1 cellular context compared by ENCODE assay signal in the genomic region with DNA sequence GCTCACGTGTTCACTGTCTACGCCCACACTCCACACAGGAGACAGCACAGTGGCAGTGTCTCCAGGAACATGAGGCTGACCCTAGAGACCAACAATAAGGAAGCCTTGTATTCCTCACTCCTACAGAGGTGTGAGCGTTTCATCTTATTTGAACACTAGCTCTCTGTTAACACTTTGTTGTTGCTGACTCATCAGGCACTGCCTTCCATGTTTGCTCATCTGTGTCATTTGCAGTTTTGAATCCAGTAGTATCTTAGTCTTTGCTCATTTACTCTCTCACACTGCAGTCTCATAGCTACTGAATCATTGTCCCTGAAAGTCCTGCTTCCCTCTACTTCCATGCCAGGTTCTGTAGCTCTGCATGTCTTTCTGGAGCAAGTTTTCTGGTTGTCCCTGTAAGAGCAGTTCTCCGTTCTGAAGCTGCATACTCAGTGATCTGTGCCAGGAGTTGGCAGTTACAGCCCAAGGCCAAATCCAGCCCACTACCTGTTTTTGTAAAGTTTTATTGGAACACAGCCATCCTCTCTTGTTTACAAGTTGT.
TF ChIP-seq lines count a peak whose summit lies in the region.

No MANE protein-coding gene starts in this region.

TF ChIP-seq in HepG2, 621 proteins besides CTCF, POLR2A, EP300 and RAD21 (continued from another document and continues in another):
- TF ChIP-seq, protein P1, sequence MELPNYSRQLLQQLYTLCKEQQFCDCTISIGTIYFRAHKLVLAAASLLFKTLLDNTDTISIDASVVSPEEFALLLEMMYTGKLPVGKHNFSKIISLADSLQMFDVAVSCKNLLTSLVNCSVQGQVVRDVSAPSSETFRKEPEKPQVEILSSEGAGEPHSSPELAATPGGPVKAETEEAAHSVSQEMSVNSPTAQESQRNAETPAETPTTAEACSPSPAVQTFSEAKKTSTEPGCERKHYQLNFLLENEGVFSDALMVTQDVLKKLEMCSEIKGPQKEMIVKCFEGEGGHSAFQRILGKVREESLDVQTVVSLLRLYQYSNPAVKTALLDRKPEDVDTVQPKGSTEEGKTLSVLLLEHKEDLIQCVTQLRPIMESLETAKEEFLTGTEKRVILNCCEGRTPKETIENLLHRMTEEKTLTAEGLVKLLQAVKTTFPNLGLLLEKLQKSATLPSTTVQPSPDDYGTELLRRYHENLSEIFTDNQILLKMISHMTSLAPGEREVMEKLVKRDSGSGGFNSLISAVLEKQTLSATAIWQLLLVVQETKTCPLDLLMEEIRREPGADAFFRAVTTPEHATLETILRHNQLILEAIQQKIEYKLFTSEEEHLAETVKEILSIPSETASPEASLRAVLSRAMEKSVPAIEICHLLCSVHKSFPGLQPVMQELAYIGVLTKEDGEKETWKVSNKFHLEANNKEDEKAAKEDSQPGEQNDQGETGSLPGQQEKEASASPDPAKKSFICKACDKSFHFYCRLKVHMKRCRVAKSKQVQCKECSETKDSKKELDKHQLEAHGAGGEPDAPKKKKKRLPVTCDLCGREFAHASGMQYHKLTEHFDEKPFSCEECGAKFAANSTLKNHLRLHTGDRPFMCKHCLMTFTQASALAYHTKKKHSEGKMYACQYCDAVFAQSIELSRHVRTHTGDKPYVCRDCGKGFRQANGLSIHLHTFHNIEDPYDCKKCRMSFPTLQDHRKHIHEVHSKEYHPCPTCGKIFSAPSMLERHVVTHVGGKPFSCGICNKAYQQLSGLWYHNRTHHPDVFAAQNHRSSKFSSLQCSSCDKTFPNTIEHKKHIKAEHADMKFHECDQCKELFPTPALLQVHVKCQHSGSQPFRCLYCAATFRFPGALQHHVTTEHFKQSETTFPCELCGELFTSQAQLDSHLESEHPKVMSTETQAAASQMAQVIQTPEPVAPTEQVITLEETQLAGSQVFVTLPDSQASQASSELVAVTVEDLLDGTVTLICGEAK (IDR thresholded peaks at IDR 0.05) = peak; percentile 37; the same call in 1 of the 2 replicates
- TF ChIP-seq, protein P1 (CRISPR knock-in tag; IDR thresholded peaks at IDR 0.05) = peak; percentile 97
- no peak for TF ChIP-seq ZNF674 (CRISPR knock-in tag; IDR thresholded peaks at IDR 0.05; ENCODE audit: low read depth)
- no peak for TF ChIP-seq RXRA (CRISPR knock-in tag; IDR thresholded peaks at IDR 0.05)
- TF ChIP-seq HNF4G (IDR thresholded peaks at IDR 0.05; ENCODE audit: borderline replicate concordance, low read depth, low read length) = no peak
- no peak for TF ChIP-seq HNF4G (CRISPR knock-in tag; IDR thresholded peaks at IDR 0.05; ENCODE audit: borderline replicate concordance, low read depth)
- TF ChIP-seq ZNF510 (CRISPR knock-in tag; IDR thresholded peaks at IDR 0.05; ENCODE audit: low read depth) = no peak
- TF ChIP-seq, protein P2, sequence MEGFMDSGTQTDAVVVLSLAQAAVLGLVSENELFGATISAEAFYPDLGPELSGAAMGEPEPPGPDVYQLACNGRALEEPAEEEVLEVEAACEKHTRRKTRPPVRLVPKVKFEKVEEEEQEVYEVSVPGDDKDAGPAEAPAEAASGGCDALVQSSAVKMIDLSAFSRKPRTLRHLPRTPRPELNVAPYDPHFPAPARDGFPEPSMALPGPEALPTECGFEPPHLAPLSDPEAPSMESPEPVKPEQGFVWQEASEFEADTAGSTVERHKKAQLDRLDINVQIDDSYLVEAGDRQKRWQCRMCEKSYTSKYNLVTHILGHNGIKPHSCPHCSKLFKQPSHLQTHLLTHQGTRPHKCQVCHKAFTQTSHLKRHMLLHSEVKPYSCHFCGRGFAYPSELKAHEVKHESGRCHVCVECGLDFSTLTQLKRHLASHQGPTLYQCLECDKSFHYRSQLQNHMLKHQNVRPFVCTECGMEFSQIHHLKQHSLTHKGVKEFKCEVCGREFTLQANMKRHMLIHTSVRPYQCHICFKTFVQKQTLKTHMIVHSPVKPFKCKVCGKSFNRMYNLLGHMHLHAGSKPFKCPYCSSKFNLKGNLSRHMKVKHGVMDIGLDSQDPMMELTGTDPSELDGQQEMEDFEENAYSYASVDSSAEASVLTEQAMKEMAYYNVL (CRISPR knock-in tag; IDR thresholded peaks at IDR 0.05; ENCODE audit: borderline replicate concordance) = no peak
- peak; percentile 83 to 85 for TF ChIP-seq MAFK (conservative IDR thresholded peaks at IDR 0.05 in 1 of 2, IDR thresholded peaks at IDR 0.05 in 1 of 2; ENCODE audit: low read length in 2 of 2)
- TF ChIP-seq PATZ1 (CRISPR knock-in tag; IDR thresholded peaks at IDR 0.05) = no peak
- peak; percentile 80 for TF ChIP-seq MAFF (IDR thresholded peaks at IDR 0.05; ENCODE audit: low read depth, low read length)
- no peak for TF ChIP-seq ZNF354B (CRISPR knock-in tag; IDR thresholded peaks at IDR 0.05)
- TF ChIP-seq, protein P3, sequence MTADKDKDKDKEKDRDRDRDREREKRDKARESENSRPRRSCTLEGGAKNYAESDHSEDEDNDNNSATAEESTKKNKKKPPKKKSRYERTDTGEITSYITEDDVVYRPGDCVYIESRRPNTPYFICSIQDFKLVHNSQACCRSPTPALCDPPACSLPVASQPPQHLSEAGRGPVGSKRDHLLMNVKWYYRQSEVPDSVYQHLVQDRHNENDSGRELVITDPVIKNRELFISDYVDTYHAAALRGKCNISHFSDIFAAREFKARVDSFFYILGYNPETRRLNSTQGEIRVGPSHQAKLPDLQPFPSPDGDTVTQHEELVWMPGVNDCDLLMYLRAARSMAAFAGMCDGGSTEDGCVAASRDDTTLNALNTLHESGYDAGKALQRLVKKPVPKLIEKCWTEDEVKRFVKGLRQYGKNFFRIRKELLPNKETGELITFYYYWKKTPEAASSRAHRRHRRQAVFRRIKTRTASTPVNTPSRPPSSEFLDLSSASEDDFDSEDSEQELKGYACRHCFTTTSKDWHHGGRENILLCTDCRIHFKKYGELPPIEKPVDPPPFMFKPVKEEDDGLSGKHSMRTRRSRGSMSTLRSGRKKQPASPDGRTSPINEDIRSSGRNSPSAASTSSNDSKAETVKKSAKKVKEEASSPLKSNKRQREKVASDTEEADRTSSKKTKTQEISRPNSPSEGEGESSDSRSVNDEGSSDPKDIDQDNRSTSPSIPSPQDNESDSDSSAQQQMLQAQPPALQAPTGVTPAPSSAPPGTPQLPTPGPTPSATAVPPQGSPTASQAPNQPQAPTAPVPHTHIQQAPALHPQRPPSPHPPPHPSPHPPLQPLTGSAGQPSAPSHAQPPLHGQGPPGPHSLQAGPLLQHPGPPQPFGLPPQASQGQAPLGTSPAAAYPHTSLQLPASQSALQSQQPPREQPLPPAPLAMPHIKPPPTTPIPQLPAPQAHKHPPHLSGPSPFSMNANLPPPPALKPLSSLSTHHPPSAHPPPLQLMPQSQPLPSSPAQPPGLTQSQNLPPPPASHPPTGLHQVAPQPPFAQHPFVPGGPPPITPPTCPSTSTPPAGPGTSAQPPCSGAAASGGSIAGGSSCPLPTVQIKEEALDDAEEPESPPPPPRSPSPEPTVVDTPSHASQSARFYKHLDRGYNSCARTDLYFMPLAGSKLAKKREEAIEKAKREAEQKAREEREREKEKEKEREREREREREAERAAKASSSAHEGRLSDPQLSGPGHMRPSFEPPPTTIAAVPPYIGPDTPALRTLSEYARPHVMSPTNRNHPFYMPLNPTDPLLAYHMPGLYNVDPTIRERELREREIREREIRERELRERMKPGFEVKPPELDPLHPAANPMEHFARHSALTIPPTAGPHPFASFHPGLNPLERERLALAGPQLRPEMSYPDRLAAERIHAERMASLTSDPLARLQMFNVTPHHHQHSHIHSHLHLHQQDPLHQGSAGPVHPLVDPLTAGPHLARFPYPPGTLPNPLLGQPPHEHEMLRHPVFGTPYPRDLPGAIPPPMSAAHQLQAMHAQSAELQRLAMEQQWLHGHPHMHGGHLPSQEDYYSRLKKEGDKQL (CRISPR knock-in tag; IDR thresholded peaks at IDR 0.05; ENCODE audit: low read depth) = no peak
- no peak for TF ChIP-seq GFI1 (CRISPR knock-in tag; IDR thresholded peaks at IDR 0.05; ENCODE audit: borderline replicate concordance)
- TF ChIP-seq ZNF652 (CRISPR knock-in tag; IDR thresholded peaks at IDR 0.05; ENCODE audit: borderline replicate concordance, low read depth) = peak; percentile 19; the same call in 1 of the 2 replicates
- TF ChIP-seq BCLAF1 (IDR thresholded peaks at IDR 0.05) = no peak
- TF ChIP-seq FOSL2 (CRISPR knock-in tag; IDR thresholded peaks at IDR 0.05) = peak; percentile 81
- no peak for TF ChIP-seq GLI4 (CRISPR knock-in tag; IDR thresholded peaks at IDR 0.05; ENCODE audit: borderline replicate concordance)
- no peak for TF ChIP-seq MTA3 (CRISPR knock-in tag; IDR thresholded peaks at IDR 0.05)
- peak; percentile 13; the same call in 1 of the 2 replicates for TF ChIP-seq NFE2L2 (IDR thresholded peaks at IDR 0.05; ENCODE audit: low read length)
- TF ChIP-seq, protein P4, sequence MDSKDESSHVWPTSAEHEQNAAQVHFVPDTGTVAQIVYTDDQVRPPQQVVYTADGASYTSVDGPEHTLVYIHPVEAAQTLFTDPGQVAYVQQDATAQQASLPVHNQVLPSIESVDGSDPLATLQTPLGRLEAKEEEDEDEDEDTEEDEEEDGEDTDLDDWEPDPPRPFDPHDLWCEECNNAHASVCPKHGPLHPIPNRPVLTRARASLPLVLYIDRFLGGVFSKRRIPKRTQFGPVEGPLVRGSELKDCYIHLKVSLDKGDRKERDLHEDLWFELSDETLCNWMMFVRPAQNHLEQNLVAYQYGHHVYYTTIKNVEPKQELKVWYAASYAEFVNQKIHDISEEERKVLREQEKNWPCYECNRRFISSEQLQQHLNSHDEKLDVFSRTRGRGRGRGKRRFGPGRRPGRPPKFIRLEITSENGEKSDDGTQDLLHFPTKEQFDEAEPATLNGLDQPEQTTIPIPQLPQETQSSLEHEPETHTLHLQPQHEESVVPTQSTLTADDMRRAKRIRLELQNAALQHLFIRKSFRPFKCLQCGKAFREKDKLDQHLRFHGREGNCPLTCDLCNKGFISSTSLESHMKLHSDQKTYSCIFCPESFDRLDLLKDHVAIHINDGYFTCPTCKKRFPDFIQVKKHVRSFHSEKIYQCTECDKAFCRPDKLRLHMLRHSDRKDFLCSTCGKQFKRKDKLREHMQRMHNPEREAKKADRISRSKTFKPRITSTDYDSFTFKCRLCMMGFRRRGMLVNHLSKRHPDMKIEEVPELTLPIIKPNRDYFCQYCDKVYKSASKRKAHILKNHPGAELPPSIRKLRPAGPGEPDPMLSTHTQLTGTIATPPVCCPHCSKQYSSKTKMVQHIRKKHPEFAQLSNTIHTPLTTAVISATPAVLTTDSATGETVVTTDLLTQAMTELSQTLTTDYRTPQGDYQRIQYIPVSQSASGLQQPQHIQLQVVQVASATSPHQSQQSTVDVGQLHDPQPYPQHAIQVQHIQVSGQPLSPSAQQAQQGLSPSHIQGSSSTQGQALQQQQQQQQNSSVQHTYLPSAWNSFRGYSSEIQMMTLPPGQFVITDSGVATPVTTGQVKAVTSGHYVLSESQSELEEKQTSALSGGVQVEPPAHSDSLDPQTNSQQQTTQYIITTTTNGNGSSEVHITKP (CRISPR knock-in tag; IDR thresholded peaks at IDR 0.05; ENCODE audit: low read depth) = no peak
- TF ChIP-seq SAP130 (CRISPR knock-in tag; IDR thresholded peaks at IDR 0.05; ENCODE audit: low read depth) = peak; percentile 16; the same call in 1 of the 2 replicates
